8 cellular contexts compared by ENCODE assay signal in genomic region chr1:1305300-1306069, GRCh38. TPM values are rescaled to one million over a fixed set of nuclear protein-coding genes. Genes with fewer than 3 reads are reported as not detected.
DNase-seq lines count a peak whose midpoint lies in the region; ATAC-seq and TF ChIP-seq lines count a peak whose summit lies in the region.

No MANE protein-coding gene starts in this region.

- H3K9me3 ChIP-seq in HUES48 (ENCODE audit: control insufficient read depth, insufficient read depth, low read length): no peaks in the 10 kb centered on the region

- peaks cover 38% of the 10 kb centered on the region for H3K4me1 ChIP-seq in HUES48 (ENCODE audit: control insufficient read depth, insufficient read depth, low read length)

- H3K27me3 ChIP-seq in HUES48 (ENCODE audit: control insufficient read depth, insufficient read depth, low read length): no peaks in the 10 kb centered on the region; the same call in 1 of the 2 replicates

- DNase-seq in DMS 273 (lab: John Stamatoyannopoulos, UW; ENCODE audit: unreplicated experiment) (peak; percentile 96), astrocyte of the spinal cord (ENCODE audit: low read depth, low spot score) (peak; percentile 71), immature natural killer cell (peak in 1 of 3 donors; percentile 40), NCI-H748 treated with DMSO at 0.1 percent for 48 hours (lab: John Stamatoyannopoulos, UW) (no peak)
- peak; percentile 43 for DNase-seq in T-helper 2 cell treated with Interferon-gamma antibody and Interleukin-4, amounts not matched to agents 5 μg/mL and 100 μg/mL, for 36 hours (ENCODE audit: low spot score)
- DNase-seq in stimulated activated CD4-positive, alpha-beta T cell treated with anti-CD3 and anti-CD28 coated beads, Interleukin-1b, Interleukin-23, amount 100 ng/mL, for 1 hour (ENCODE audit: low read depth in 2 of 2): peak; percentile 34 to 45

- no peaks in the 10 kb centered on the region for H3K27me3 Mint-ChIP-seq in T-helper 2 cell treated with Interferon-gamma antibody and Interleukin-4, amounts not matched to agents 5 μg/mL and 100 μg/mL, for 36 hours (ENCODE audit: low read depth)
- peaks cover 5 to 12% (median 11%) of the 10 kb centered on the region in 3 donors for H3K27me3 Mint-ChIP-seq in immature natural killer cell (ENCODE audit: low read depth in 3 of 3)

- 0 out of 2 replicates have a peak overlapping the region, but pooled peaks have one; percentile 33 for H3K9ac ChIP-seq in HUES48 (ENCODE audit: low read depth, low read length)

- no peaks in the 10 kb centered on the region for H3K9me3 Mint-ChIP-seq in T-helper 2 cell treated with Interferon-gamma antibody and Interleukin-4, amounts not matched to agents 5 μg/mL and 100 μg/mL, for 36 hours
- H3K9me3 Mint-ChIP-seq in immature natural killer cell: no peaks in the 10 kb centered on the region

- H3K27ac Mint-ChIP-seq in T-helper 2 cell treated with Interferon-gamma antibody and Interleukin-4, amounts not matched to agents 5 μg/mL and 100 μg/mL, for 36 hours: peak overlapping the region; percentile 80
- H3K27ac Mint-ChIP-seq in immature natural killer cell: peak overlapping the region in 4 of 6 donors; percentile 60 to 81 (median 76)

- no peak for ATAC-seq in HG02970 (IDR thresholded peaks at IDR 0.05; ENCODE audit: low FRiP score, unreplicated experiment)

- H3K4me3 Mint-ChIP-seq in T-helper 2 cell treated with Interferon-gamma antibody and Interleukin-4, amounts not matched to agents 5 μg/mL and 100 μg/mL, for 36 hours: peak overlapping the region; percentile 89
- H3K4me3 Mint-ChIP-seq in immature natural killer cell: peak overlapping the region; percentile 78 to 88 (median 82)

- H3K4me3 ChIP-seq in HUES48 (ENCODE audit: low read depth, low read length) (peak overlapping the region; percentile 47; the same call in 1 of the 2 replicates), astrocyte of the spinal cord (ENCODE audit: low read depth, low read length) (peak overlapping the region; percentile 13)

- peaks cover 1% of the 10 kb centered on the region for H3K36me3 Mint-ChIP-seq in T-helper 2 cell treated with Interferon-gamma antibody and Interleukin-4, amounts not matched to agents 5 μg/mL and 100 μg/mL, for 36 hours (ENCODE audit: low read depth)
- no peaks in the 10 kb centered on the region for H3K36me3 Mint-ChIP-seq in immature natural killer cell

- peaks cover 13% of the 10 kb centered on the region for H3K4me1 Mint-ChIP-seq in T-helper 2 cell treated with Interferon-gamma antibody and Interleukin-4, amounts not matched to agents 5 μg/mL and 100 μg/mL, for 36 hours (ENCODE audit: low read depth)
- peaks cover 15 to 18% of the 10 kb centered on the region in 2 donors for H3K4me1 Mint-ChIP-seq in immature natural killer cell

- in situ Hi-C loops in astrocyte of the spinal cord (cut with HindIII; ENCODE audit: low sequenced_read_pairs): no loop called here

- H3K36me3 ChIP-seq in HUES48 (ENCODE audit: control insufficient read depth, insufficient read depth, low read length): peaks cover 6% of the 10 kb centered on the region

- TF ChIP-seq CTCF in astrocyte of the spinal cord (IDR thresholded peaks at IDR 0.05; ENCODE audit: low read depth, low read length): peak; percentile 7

- H3K27ac ChIP-seq in HUES48 (ENCODE audit: low read depth, low read length): peak overlapping the region; percentile 78

RNA-seq across cellular contexts. Expression of gene ACAP3, which starts 2.2 kb away (rescaled TPM):
- 1 to 10 TPM; 1.4 to 7.0 (median 4.6) TPM for polyA plus RNA-seq in immature natural killer cell

RNA-seq across cellular contexts. Expression of gene PUSL1, which starts 2.9 kb away (rescaled TPM):
- polyA plus RNA-seq in immature natural killer cell: 10 to 100 TPM; 17.3 to 25.4 (median 18.9) TPM

RNA-seq across cellular contexts. Expression of gene INTS11, which starts 19.0 kb away (rescaled TPM):
- polyA plus RNA-seq in immature natural killer cell: 10 to 100 TPM; 62.1 to 68.8 (median 67.5) TPM

RNA-seq across cellular contexts. Expression of gene CPTP, which starts 19.1 kb away (rescaled TPM):
- polyA plus RNA-seq in immature natural killer cell: 10 to 100 TPM in 2 of 3 donors, 1 to 10 TPM in 1; 9.2 to 23.7 (median 10.5) TPM

RNA-seq across cellular contexts. Expression of gene SCNN1D, which starts 25.2 kb away (rescaled TPM):
- polyA plus RNA-seq in immature natural killer cell: not detected
